ENCODE assay signal across 2 cellular contexts in the genomic region with DNA sequence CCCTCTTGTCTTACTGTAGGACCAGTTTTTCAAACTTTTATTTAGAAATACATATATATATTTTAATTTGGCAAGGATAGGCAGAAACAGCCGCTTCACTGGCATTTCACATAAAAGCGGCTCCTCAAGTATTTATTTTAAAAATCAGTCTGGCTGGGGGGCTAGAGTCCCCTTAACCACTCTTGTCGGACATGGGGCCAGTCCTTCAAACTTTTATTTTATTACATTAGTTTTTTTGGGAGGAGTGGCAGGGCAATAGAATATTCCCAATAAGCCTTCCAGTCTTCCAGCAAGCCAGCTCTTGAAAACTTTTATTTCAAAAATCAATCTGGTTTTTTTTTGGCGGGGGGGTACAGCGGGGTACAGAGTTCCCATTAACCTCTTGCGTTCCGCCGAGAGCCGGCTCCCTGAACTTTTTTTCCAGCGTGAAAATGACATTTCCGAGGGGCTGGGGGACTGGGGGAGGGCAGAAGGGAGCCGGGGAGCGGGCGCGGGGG.
A peak's percentile ranks its signal among the peaks of the same experiment; 100 is the strongest.
TF ChIP-seq lines count a peak whose summit lies in the region.

No MANE protein-coding gene starts in this region.

TF ChIP-seq in HepG2, 621 proteins besides CTCF, POLR2A, EP300 and RAD21:
- no peak for TF ChIP-seq IRF2 (CRISPR knock-in tag; IDR thresholded peaks at IDR 0.05)

TF ChIP-seq in GM12878, 131 proteins besides CTCF, POLR2A, EP300 and RAD21:
- TF ChIP-seq SUZ12 (IDR thresholded peaks at IDR 0.05; ENCODE audit: unreplicated experiment) (peak; percentile 50), YBX1 (IDR thresholded peaks at IDR 0.05) (no peak), SMAD1 (IDR thresholded peaks at IDR 0.05; ENCODE audit: low read depth, partially characterized antibody) (no peak), ATF7 (IDR thresholded peaks at IDR 0.05; ENCODE audit: low read depth) (no peak)
